In genomic region chr10:23702977-23703414, GRCh38 we compare ENCODE assay signal across 8 cellular contexts.
DNase-seq lines count a peak whose midpoint lies in the region; TF ChIP-seq lines count a peak whose summit lies in the region.

No MANE protein-coding gene starts in this region.

- DNase-seq in NCI-H524 (lab: John Stamatoyannopoulos, UW): peak; percentile 24 to 50
- no peak for DNase-seq in NCI-H524 treated with DMSO at 0.1 percent for 48 hours (lab: John Stamatoyannopoulos, UW)
- peak; percentile 16 for DNase-seq in HFF-Myc (ENCODE audit: extremely low read depth, low read depth)
- DNase-seq in MG63: peak; percentile 39
- DNase-seq in SK-N-SH: peak; percentile 65
- no peak for DNase-seq in ascending aorta (ENCODE audit: low spot score in 2 of 2)
- peak; percentile 86 for DNase-seq in iPS DF 19.7 (ENCODE audit: low read depth, low spot score)
- peak; percentile 17 to 49 (median 41) for DNase-seq in stimulated activated CD4-positive, alpha-beta T cell treated with anti-CD3 and anti-CD28 coated beads, Interleukin-12 subunit alpha, Interleukin-12 subunit beta, amount 100 ng/mL, for 48 hours (ENCODE audit: low read depth in 2 of 3, low spot score in 1 of 3)

- POLR2A ChIA-PET in SK-N-SH (lab: Yijun Ruan, JAX): no interaction called here

- H3K4me2 ChIP-seq in SK-N-SH: no peak overlapping the region

- H3K4me1 ChIP-seq in SK-N-SH (ENCODE audit: control insufficient read depth in 1 of 2, insufficient read depth in 2 of 2, low read depth in 1 of 2, low read length in 1 of 2): no peaks in the 10 kb centered on the region
- no peaks in the 10 kb centered on the region for H3K4me1 ChIP-seq in ascending aorta

- WGBS in SK-N-SH (ENCODE audit: low lambda C conversion rate): 7% methylated on average over 9 of the region's 9 CpGs

- TF ChIP-seq EP300 in SK-N-SH (IDR thresholded peaks at IDR 0.05; ENCODE audit: borderline replicate concordance in 1 of 2, low read depth in 1 of 2, low read length in 1 of 2): no peak

- H2AFZ ChIP-seq in SK-N-SH (ENCODE audit: low read depth): no peak overlapping the region

- TF ChIP-seq RAD21 in SK-N-SH (IDR thresholded peaks at IDR 0.05; ENCODE audit: low read length): peak; percentile 74

- H3K9ac ChIP-seq in SK-N-SH: no peak overlapping the region

- 0 out of 2 replicates have a peak, but pooled peaks cover 2% of the 10 kb centered on the region for H3K27me3 ChIP-seq in MG63
- H3K27me3 ChIP-seq in SK-N-SH (ENCODE audit: insufficient read depth): no peaks in the 10 kb centered on the region
- no peaks in the 10 kb centered on the region for H3K27me3 ChIP-seq in ascending aorta

- H3K4me3 ChIP-seq in HFF-Myc (replicated peaks; ENCODE audit: low read depth, low read length): no peak overlapping the region
- no peak overlapping the region for H3K4me3 ChIP-seq in MG63
- H3K4me3 ChIP-seq in SK-N-SH (ENCODE audit: low read depth in 2 of 2, low read length in 1 of 2): no peak overlapping the region; a peak in 1 of 4 replicates
- no peak overlapping the region for H3K4me3 ChIP-seq in ascending aorta

- H3K27ac ChIP-seq in SK-N-SH (ENCODE audit: low read depth in 2 of 2, low read length in 1 of 2) (no peak overlapping the region), ascending aorta (no peak overlapping the region)

- intact Hi-C loops in ascending aorta (cut with DNase I): loop anchor here (2.0 kb wide), 1 partner anchor 390 kb away; no protein-coding TSS in a partner anchor

- H3K9me2 ChIP-seq in SK-N-SH: no peaks in the 10 kb centered on the region

- H3K36me3 ChIP-seq in MG63: no peaks in the 10 kb centered on the region
- no peaks in the 10 kb centered on the region for H3K36me3 ChIP-seq in SK-N-SH (replicated peaks in 1 of 2; ENCODE audit: control insufficient read depth in 1 of 2, insufficient read depth in 2 of 2, low read length in 1 of 2)
- no peaks in the 10 kb centered on the region for H3K36me3 ChIP-seq in ascending aorta

- H3K9me3 ChIP-seq in MG63: no peaks in the 10 kb centered on the region
- H3K9me3 ChIP-seq in SK-N-SH: no peaks in the 10 kb centered on the region
- no peaks in the 10 kb centered on the region for H3K9me3 ChIP-seq in ascending aorta

- H3F3A ChIP-seq in SK-N-SH (replicated peaks; ENCODE audit: insufficient read depth): no peaks in the 10 kb centered on the region

- TF ChIP-seq CTCF in HFF-Myc (IDR thresholded peaks at IDR 0.05; ENCODE audit: low read depth, low read length, missing control alignments) (peak; percentile 70), SK-N-SH (IDR thresholded peaks at IDR 0.05) (peak; percentile 81), ascending aorta (IDR thresholded peaks at IDR 0.05) (peak; percentile 23 to 48 (median 39))

- no peaks in the 10 kb centered on the region for H3K79me2 ChIP-seq in SK-N-SH (ENCODE audit: insufficient read depth)

- CTCF ChIA-PET in SK-N-SH (lab: Yijun Ruan, JAX): interaction anchor here (0.7 to 3.0 kb wide), 12 partner anchors 10 to 544 kb away, joined by 3 to 16 read pairs (median 4); no protein-coding TSS in a partner anchor

- H4K20me1 ChIP-seq in SK-N-SH (ENCODE audit: insufficient read depth): no peaks in the 10 kb centered on the region

TF ChIP-seq in SK-N-SH, 30 proteins besides CTCF, POLR2A, EP300 and RAD21:
- TF ChIP-seq MAX (IDR thresholded peaks at IDR 0.05; ENCODE audit: low read depth): no peak
- no peak for TF ChIP-seq FOXM1 (IDR thresholded peaks at IDR 0.05; ENCODE audit: low read depth)
- TF ChIP-seq FOSL2 (IDR thresholded peaks at IDR 0.05; ENCODE audit: borderline replicate concordance, low read depth): no peak
- TF ChIP-seq RXRA (IDR thresholded peaks at IDR 0.05; ENCODE audit: borderline replicate concordance, low read depth): no peak
- TF ChIP-seq SMC3 (IDR thresholded peaks at IDR 0.05; ENCODE audit: low read depth, low read length): peak; percentile 73
- no peak for TF ChIP-seq RFX5 (IDR thresholded peaks at IDR 0.05; ENCODE audit: low read length)
- TF ChIP-seq ELF1 (IDR thresholded peaks at IDR 0.05): no peak
- no peak for TF ChIP-seq YY1 (IDR thresholded peaks at IDR 0.05; ENCODE audit: low read depth)
- no peak for TF ChIP-seq CHD2 (IDR thresholded peaks at IDR 0.05; ENCODE audit: low read length, partially characterized antibody)

Comparison
In these comparisons a context has a peak if more than half of its experiments do, and no peak if none do; other contexts are left out.
1. DNase-seq: peak in NCI-H524 (2 of 2), HFF-Myc (single experiment), MG63 (single experiment), SK-N-SH (single experiment), iPS DF 19.7 (single experiment) and stimulated activated CD4-positive, alpha-beta T cell treated with anti-CD3 and anti-CD28 coated beads, Interleukin-12 subunit alpha, Interleukin-12 subunit beta, amount 100 ng/mL, for 48 hours (3 of 3); none in NCI-H524 treated with DMSO at 0.1 percent for 48 hours (single experiment) and ascending aorta (0 of 2).
2. Peak in every context shown above with its lines, with median percentiles within 50 percentile points of each other: CTCF ChIP-seq.